Comparison of ENCODE assay signal across 8 cellular contexts in genomic region chr17:79732804-79733691, GRCh38. TPM values are rescaled to one million over a fixed set of nuclear protein-coding genes. Genes with fewer than 3 reads are reported as not detected.
DNase-seq lines count a peak whose midpoint lies in the region; ATAC-seq and TF ChIP-seq lines count a peak whose summit lies in the region.
"Had no signal": no experiment of that assay in that cellular context is flagged by ENCODE, and none has a peak within 500 bp of the region (broad histone marks: within the 10 kb centered on the region; RNA-seq: fewer than 3 reads in every experiment).

No MANE protein-coding gene starts in this region.

- peak; percentile 51 for DNase-seq in fibroblast of villous mesenchyme (ENCODE audit: low read depth)
- no peak for DNase-seq in brain microvascular endothelial cell

- in situ Hi-C loops in brain microvascular endothelial cell (cut with HindIII; ENCODE audit: low pct_ligation_motif_present, low sequenced_read_pairs): no loop called here

- no peak for ATAC-seq in HG02981 (IDR thresholded peaks at IDR 0.05; ENCODE audit: unreplicated experiment)
- no peak for ATAC-seq in HG02571 (IDR thresholded peaks at IDR 0.05; ENCODE audit: unreplicated experiment)

- peak; percentile 50 for TF ChIP-seq POLR2A in GM15510 (IDR thresholded peaks at IDR 0.05; ENCODE audit: borderline replicate concordance, extremely low read depth, insufficient read length)

- H3K27ac ChIP-seq in OCI-LY1 (ENCODE audit: low read depth, low read length, poor library complexity, severe bottlenecking): no peak overlapping the region
- no peak overlapping the region for H3K27ac ChIP-seq in skeletal muscle tissue (ENCODE audit: low read depth, low read length)
- H3K27ac ChIP-seq in brain microvascular endothelial cell: no peak overlapping the region

- H3K4me1 ChIP-seq in OCI-LY1 (ENCODE audit: insufficient read depth, low read length, severe bottlenecking) (peaks cover 27% of the 10 kb centered on the region), skeletal muscle tissue (ENCODE audit: control insufficient read depth in 3 of 3, insufficient read depth in 3 of 3, low read length in 3 of 3) (peaks cover 6 to 13% (median 10%) of the 10 kb centered on the region in 3 donors)

- TF ChIP-seq CTCF in OCI-LY1 (IDR thresholded peaks at IDR 0.05; ENCODE audit: low read length) (no peak), fibroblast of villous mesenchyme (IDR thresholded peaks at IDR 0.05; ENCODE audit: insufficient read depth, low read depth, low read length) (no peak), brain microvascular endothelial cell (IDR thresholded peaks at IDR 0.05; ENCODE audit: low read depth, low read length, missing control alignments) (no peak)

- H4K20me1 ChIP-seq in OCI-LY1 (ENCODE audit: insufficient read depth, low read length): no peaks in the 10 kb centered on the region

- H3F3A ChIP-seq in OCI-LY1 (ENCODE audit: insufficient read depth, low read length): no peaks in the 10 kb centered on the region

- H3K4me3 ChIP-seq in OCI-LY1 (ENCODE audit: low read depth, low read length, poor library complexity, severe bottlenecking): peak overlapping the region; percentile 58
- no peak overlapping the region for H3K4me3 ChIP-seq in fibroblast of villous mesenchyme (ENCODE audit: low read depth, low read length)
- H3K4me3 ChIP-seq in skeletal muscle tissue (ENCODE audit: low read length in 3 of 3): peak overlapping the region; percentile 21 to 58 (median 52)
- H3K4me3 ChIP-seq in brain microvascular endothelial cell (ENCODE audit: low read depth, low read length): no peak overlapping the region

- H3K9me2 ChIP-seq in OCI-LY1 (ENCODE audit: low read depth, low read length): no peaks in the 10 kb centered on the region

- H3K36me3 ChIP-seq in OCI-LY1 (ENCODE audit: insufficient read depth, low read length) (no peaks in the 10 kb centered on the region), skeletal muscle tissue (ENCODE audit: control insufficient read depth in 3 of 3, insufficient read depth in 3 of 3, low read length in 3 of 3) (no peaks in the 10 kb centered on the region), brain microvascular endothelial cell (replicated peaks) (no peaks in the 10 kb centered on the region)

- H3K27me3 ChIP-seq in OCI-LY1 (ENCODE audit: insufficient read depth, low read length) (no peaks in the 10 kb centered on the region), skeletal muscle tissue (ENCODE audit: control insufficient read depth in 3 of 3, insufficient read depth in 3 of 3, low read length in 3 of 3) (peaks cover 9 to 19% (median 15%) of the 10 kb centered on the region in 3 donors), brain microvascular endothelial cell (replicated peaks) (no peaks in the 10 kb centered on the region)

- H3K9me3 ChIP-seq in OCI-LY1 (ENCODE audit: low read length): no peaks in the 10 kb centered on the region
- H3K9me3 ChIP-seq in skeletal muscle tissue (ENCODE audit: control insufficient read depth in 3 of 3, low read length in 3 of 3): no peaks in the 10 kb centered on the region

- no peaks in the 10 kb centered on the region for H3K79me2 ChIP-seq in OCI-LY1 (ENCODE audit: insufficient read depth, low read length)

- peak overlapping the region; percentile 79 for H3K4me2 ChIP-seq in OCI-LY1 (ENCODE audit: low read length)

- H2AFZ ChIP-seq in OCI-LY1 (ENCODE audit: low read length): 0 out of 2 replicates have a peak overlapping the region, but pooled peaks have one; percentile 1

- H3K9ac ChIP-seq in OCI-LY1 (ENCODE audit: low read length) (peak overlapping the region; percentile 61), skeletal muscle tissue (ENCODE audit: low read depth in 1 of 3, low read length in 3 of 3) (peak overlapping the region in 1 of 3 donors; percentile 16)

RNA-seq across cellular contexts. Expression of gene ENPP7, which starts 2.3 kb away (rescaled TPM):
- total RNA-seq in fibroblast of villous mesenchyme (not detected in 2 replicates), skeletal muscle tissue (not detected)
- total RNA-seq: renal cortical epithelial cell had no signal

RNA-seq across cellular contexts. Expression of gene CBX2, which starts 44.9 kb away (rescaled TPM):
- total RNA-seq in fibroblast of villous mesenchyme: 0.86 and 1.3 TPM in 2 replicates
- total RNA-seq in skeletal muscle tissue: 5.7 TPM

Comparison
In these comparisons a context has a peak if more than half of its experiments do, and no peak if none do; other contexts are left out.
1. H3K4me3 ChIP-seq: peak in OCI-LY1 (single experiment) and skeletal muscle tissue (3 of 3); none in fibroblast of villous mesenchyme (single experiment) and brain microvascular endothelial cell (single experiment).